ENCODE assay signal across 8 cellular contexts in genomic region chr13:25286308-25286968, GRCh38. TPM values are rescaled to one million over a fixed set of nuclear protein-coding genes. Genes with fewer than 3 reads are reported as not detected.
DNase-seq lines count a peak whose midpoint lies in the region; ATAC-seq, FAIRE-seq and TF ChIP-seq lines count a peak whose summit lies in the region.

No MANE protein-coding gene starts in this region.

- H3K27ac Mint-ChIP-seq in chondrocyte (ENCODE audit: unreplicated experiment) = peak overlapping the region; percentile 98
- peak overlapping the region; percentile 94 for H3K27ac Mint-ChIP-seq in stimulated activated effector memory CD8-positive, alpha-beta T cell treated with anti-CD3 and anti-CD28 coated beads, Interleukin-12 subunit alpha, Interleukin-12 subunit beta, amount 100 ng/mL, for 72 hours

- no peaks in the 10 kb centered on the region for H3K9me3 Mint-ChIP-seq in chondrocyte (ENCODE audit: low read depth)
- no peaks in the 10 kb centered on the region for H3K9me3 Mint-ChIP-seq in stimulated activated effector memory CD8-positive, alpha-beta T cell treated with anti-CD3 and anti-CD28 coated beads, Interleukin-12 subunit alpha, Interleukin-12 subunit beta, amount 100 ng/mL, for 72 hours

- H3K27me3 Mint-ChIP-seq in chondrocyte (ENCODE audit: low read depth) = peaks cover 11% of the 10 kb centered on the region

- H3K27ac ChIP-seq in C4-2B (peak overlapping the region; percentile 81), kidney (ENCODE audit: low read depth in 2 of 2, low read length in 2 of 2) (peak overlapping the region; percentile 82 to 89)

- no peak for FAIRE-seq in kidney (lab: Jason Lieb, UNC)

- ATAC-seq in GM19023 (IDR thresholded peaks at IDR 0.05; ENCODE audit: unreplicated experiment) = peak; percentile 20
- ATAC-seq in stimulated activated effector memory CD8-positive, alpha-beta T cell treated with anti-CD3 and anti-CD28 coated beads, Interleukin-12 subunit alpha, Interleukin-12 subunit beta, amount 100 ng/mL, for 72 hours = peak; percentile 50

- peak overlapping the region; percentile 89 for H3K4me3 Mint-ChIP-seq in chondrocyte (ENCODE audit: unreplicated experiment)
- H3K4me3 Mint-ChIP-seq in stimulated activated effector memory CD8-positive, alpha-beta T cell treated with anti-CD3 and anti-CD28 coated beads, Interleukin-12 subunit alpha, Interleukin-12 subunit beta, amount 100 ng/mL, for 72 hours = peak overlapping the region; percentile 90

- no peaks in the 10 kb centered on the region for H3K36me3 ChIP-seq in kidney (ENCODE audit: control insufficient read depth in 1 of 2, insufficient read depth in 2 of 2, low read length in 2 of 2)

- no peaks in the 10 kb centered on the region for H3K9me3 ChIP-seq in kidney (ENCODE audit: control insufficient read depth in 1 of 2, low read length in 2 of 2)

- no peaks in the 10 kb centered on the region for H3K36me3 Mint-ChIP-seq in chondrocyte (ENCODE audit: low read depth)
- peaks cover 14% of the 10 kb centered on the region for H3K36me3 Mint-ChIP-seq in stimulated activated effector memory CD8-positive, alpha-beta T cell treated with anti-CD3 and anti-CD28 coated beads, Interleukin-12 subunit alpha, Interleukin-12 subunit beta, amount 100 ng/mL, for 72 hours

- peaks cover 30% of the 10 kb centered on the region for H3K4me1 Mint-ChIP-seq in chondrocyte (ENCODE audit: low read depth)
- H3K4me1 Mint-ChIP-seq in stimulated activated effector memory CD8-positive, alpha-beta T cell treated with anti-CD3 and anti-CD28 coated beads, Interleukin-12 subunit alpha, Interleukin-12 subunit beta, amount 100 ng/mL, for 72 hours = peaks cover 38% of the 10 kb centered on the region

- DNase-seq in HT1080 (ENCODE audit: low read depth) = peak; percentile 32
- peak; percentile 46 for DNase-seq in SW480 (ENCODE audit: low spot score)
- DNase-seq in chondrocyte (ENCODE audit: low spot score) = no peak
- DNase-seq in kidney = no peak
- peak in 1 of 2 donors; percentile 58 for DNase-seq in stimulated activated effector memory CD8-positive, alpha-beta T cell treated with anti-CD3 and anti-CD28 coated beads, Interleukin-12 subunit alpha, Interleukin-12 subunit beta, amount 100 ng/mL, for 72 hours (ENCODE audit: low spot score in 2 of 2)
- DNase-seq in activated CD8-positive, alpha-beta memory T cell treated with anti-CD3 and anti-CD28 coated beads for 24 hours = no peak

- H3K9ac ChIP-seq in kidney (ENCODE audit: low read length in 2 of 2) = peak overlapping the region; percentile 60 to 98

- peak overlapping the region; percentile 85 to 99 for H3K4me3 ChIP-seq in kidney (ENCODE audit: low read length in 2 of 2)

- no peak for TF ChIP-seq CTCF in C4-2B (conservative IDR thresholded peaks at IDR 0.05)
- TF ChIP-seq CTCF in chondrocyte (IDR thresholded peaks at IDR 0.05) = no peak
- TF ChIP-seq CTCF in kidney (IDR thresholded peaks at IDR 0.05; ENCODE audit: borderline replicate concordance, extremely low read depth, insufficient read depth) = no peak

- intact Hi-C loops in kidney (cut with DNase I) = no loop called here

- H3K4me1 ChIP-seq in kidney (ENCODE audit: control insufficient read depth in 1 of 2, insufficient read depth in 1 of 2, low read depth in 1 of 2, low read length in 2 of 2) = peaks cover 0 to 6% of the 10 kb centered on the region in 2 donors

RNA-seq across cellular contexts. Expression of gene MTMR6, which starts 0.8 kb away (rescaled TPM):
- 17.3 and 21.2 TPM in 2 replicates for total RNA-seq in HT1080 (2014; rRNA removed; shearing (Covaris generic))
- polyA plus RNA-seq in HT1080 (2015; cell fraction: cytosol; rRNA removed) = 20.8 and 24.3 TPM in 2 replicates
- polyA plus RNA-seq in HT1080 (2015; cell fraction: nucleus; rRNA removed) = 26.2 and 31.0 TPM in 2 replicates
- 19.8 to 20.8 TPM (median 20.7 TPM) in 3 replicates for total RNA-seq in chondrocyte
- total RNA-seq in kidney = 21.4 TPM
- 9.4 TPM for polyA plus RNA-seq in kidney (ENCODE audit: insufficient read depth, low read depth, low replicate concordance)

RNA-seq across cellular contexts. Expression of gene NUP58, which starts 15.0 kb away (rescaled TPM):
- total RNA-seq in HT1080 (2014; rRNA removed; shearing (Covaris generic)) = 71.1 and 87.6 TPM in 2 replicates
- 59.8 and 72.8 TPM in 2 replicates for polyA plus RNA-seq in HT1080 (2015; cell fraction: cytosol; rRNA removed)
- 79.1 and 87.2 TPM in 2 replicates for polyA plus RNA-seq in HT1080 (2015; cell fraction: nucleus; rRNA removed)
- 37.7 to 38.4 TPM (median 38.0 TPM) in 3 replicates for total RNA-seq in chondrocyte
- total RNA-seq in kidney = 39.1 TPM
- 13.0 TPM for polyA plus RNA-seq in kidney (ENCODE audit: insufficient read depth, low read depth, low replicate concordance)

Comparison
In these comparisons a context has a peak if more than half of its experiments do, and no peak if none do; other contexts are left out.
1. DNase-seq: peak in HT1080 (single experiment) and SW480 (single experiment); none in chondrocyte (single experiment), kidney (single experiment) and activated CD8-positive, alpha-beta memory T cell treated with anti-CD3 and anti-CD28 coated beads for 24 hours (single experiment).